ENCODE assay signal across 14 cellular contexts in the genomic region with DNA sequence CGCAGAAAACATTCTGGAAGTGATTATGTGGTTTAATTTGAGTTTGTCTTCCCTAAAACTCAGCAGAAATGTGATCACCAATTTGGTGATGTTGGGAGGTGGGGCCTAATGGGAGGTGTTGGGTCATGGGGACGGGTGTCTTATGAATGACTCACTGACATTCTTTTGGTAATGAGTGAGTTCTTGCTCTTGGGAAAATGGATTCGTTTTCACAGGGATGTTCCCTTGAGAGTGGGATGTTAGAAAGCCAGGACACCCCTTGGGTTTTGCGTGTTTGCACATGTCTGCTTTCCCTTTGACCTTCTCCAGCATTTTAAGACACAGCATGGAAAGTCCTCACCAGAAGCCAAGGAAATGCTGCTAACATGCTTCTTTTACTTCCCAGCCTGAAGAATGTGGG.
DNase-seq lines count a peak whose midpoint lies in the region; ATAC-seq and TF ChIP-seq lines count a peak whose summit lies in the region.
"Had no signal": no experiment of that assay in that cellular context is flagged by ENCODE, and none has a peak within 500 bp of the region (broad histone marks: within the 10 kb centered on the region; RNA-seq: fewer than 3 reads in every experiment).

No MANE protein-coding gene starts in this region.

- H3K4me2 ChIP-seq in MM.1S (ENCODE audit: low read depth, low read length): no peak overlapping the region

- DNase-seq in GM04503 (ENCODE audit: low read depth): peak; percentile 97
- peak; percentile 85 for DNase-seq in RWPE1 (ENCODE audit: low spot score)
- DNase-seq in fibroblast of mammary gland (ENCODE audit: low read depth): peak; percentile 97
- DNase-seq in sciatic nerve (ENCODE audit: low spot score): no peak
- no peak for DNase-seq in MM.1S
- no peak for DNase-seq in CD8-positive, alpha-beta memory T cell
- DNase-seq: activated gamma-delta T cell treated with Interleukin-2 at 50 U/mL for 16 hours, NCI-H2227 treated with DMSO at 0.1 percent for 48 hours, Right ventricle myocardium superior had no signal

- peaks cover 0 to 25% (median 2%) of the 10 kb centered on the region in 3 donors for H3K36me3 Mint-ChIP-seq in CD8-positive, alpha-beta memory T cell

- no peaks in the 10 kb centered on the region for H4K20me1 ChIP-seq in MM.1S (ENCODE audit: insufficient read depth, low read length)

- H3K9ac ChIP-seq in MM.1S (ENCODE audit: low read length): no peak overlapping the region

- no peaks in the 10 kb centered on the region for H3K4me1 ChIP-seq in MM.1S (ENCODE audit: low read length)
- no peaks in the 10 kb centered on the region for H3K4me1 ChIP-seq in CD8-positive, alpha-beta memory T cell (ENCODE audit: insufficient read depth, low read length)
- H3K4me1 ChIP-seq: suprapubic skin had no signal

- no peaks in the 10 kb centered on the region for H3K4me1 Mint-ChIP-seq in CD8-positive, alpha-beta memory T cell

- H3K4me3 ChIP-seq in fibroblast of mammary gland (ENCODE audit: control insufficient read depth, low read depth, low read length) (no peak overlapping the region), MM.1S (ENCODE audit: low read length) (no peak overlapping the region)
- H3K4me3 ChIP-seq in CD8-positive, alpha-beta memory T cell (ENCODE audit: low read length): no peak overlapping the region
- H3K4me3 ChIP-seq: suprapubic skin had no signal

- peak; percentile 59 for ATAC-seq in sciatic nerve
- ATAC-seq in GM19397 (IDR thresholded peaks at IDR 0.05; ENCODE audit: unreplicated experiment): no peak
- no peak for ATAC-seq in GM19395 (IDR thresholded peaks at IDR 0.05; ENCODE audit: unreplicated experiment)
- ATAC-seq: activated CD4-positive, CD25-positive, alpha-beta regulatory T cell treated with anti-CD3 and anti-CD28 coated beads, Interleukin-2, amount 50 U/mL, for 24 hours had no signal

- peaks cover 0 to 3% of the 10 kb centered on the region in 2 donors for H3K27me3 Mint-ChIP-seq in CD8-positive, alpha-beta memory T cell

- no peaks in the 10 kb centered on the region for H3K79me2 ChIP-seq in MM.1S (ENCODE audit: low read length)

- H3K36me3 ChIP-seq in MM.1S (replicated peaks; ENCODE audit: insufficient read depth, low read length): no peaks in the 10 kb centered on the region
- H3K36me3 ChIP-seq in CD8-positive, alpha-beta memory T cell (ENCODE audit: insufficient read depth, low read length): no peaks in the 10 kb centered on the region
- H3K36me3 ChIP-seq: suprapubic skin had no signal

- no peak overlapping the region for H2AFZ ChIP-seq in MM.1S (ENCODE audit: low read length)

- H3K4me3 Mint-ChIP-seq in CD8-positive, alpha-beta memory T cell: no peak overlapping the region
- H3K4me3 Mint-ChIP-seq: nephron had no signal

- POLR2A ChIA-PET in RWPE1 (lab: Yijun Ruan, JAX; ENCODE audit: low non-redundant PET): no interaction called here
- POLR2A ChIA-PET in CD8-positive, alpha-beta memory T cell (lab: Charles Lee): no interaction called here

- H3K9me3 Mint-ChIP-seq in CD8-positive, alpha-beta memory T cell: peaks cover 0 to 11% (median 2%) of the 10 kb centered on the region in 5 donors

- no peaks in the 10 kb centered on the region for H3K27me3 ChIP-seq in MM.1S (replicated peaks; ENCODE audit: insufficient read depth, low read length)
- no peaks in the 10 kb centered on the region for H3K27me3 ChIP-seq in CD8-positive, alpha-beta memory T cell (ENCODE audit: insufficient read depth, low read length, poor library complexity, severe bottlenecking)
- H3K27me3 ChIP-seq: suprapubic skin had no signal

- intact Hi-C loops in sciatic nerve (cut with DNase I): no loop called here

- no peaks in the 10 kb centered on the region for H3K9me2 ChIP-seq in MM.1S (replicated peaks; ENCODE audit: insufficient read depth, low read length)

- CTCF ChIA-PET in RWPE1 (lab: Yijun Ruan, JAX): no interaction called here
- CTCF ChIA-PET in CD8-positive, alpha-beta memory T cell (lab: Charles Lee): no interaction called here

- H3K27ac ChIP-seq in RWPE1 (no peak overlapping the region), MM.1S (ENCODE audit: low read length) (no peak overlapping the region)
- no peak overlapping the region for H3K27ac ChIP-seq in CD8-positive, alpha-beta memory T cell (ENCODE audit: low read depth, low read length)
- H3K27ac ChIP-seq: suprapubic skin had no signal

- no peaks in the 10 kb centered on the region for H3K9me3 ChIP-seq in MM.1S (replicated peaks; ENCODE audit: insufficient read depth, low read length)
- no peaks in the 10 kb centered on the region for H3K9me3 ChIP-seq in CD8-positive, alpha-beta memory T cell (ENCODE audit: low read length)
- H3K9me3 ChIP-seq: suprapubic skin had no signal

- no peak for TF ChIP-seq CTCF in RWPE1 (conservative IDR thresholded peaks at IDR 0.05; ENCODE audit: low read depth)
- TF ChIP-seq CTCF in fibroblast of mammary gland (conservative IDR thresholded peaks at IDR 0.05; ENCODE audit: control insufficient read depth, insufficient read depth, low read depth, low read length): no peak
- TF ChIP-seq CTCF in MM.1S (IDR thresholded peaks at IDR 0.05; ENCODE audit: low read length): no peak

- H3F3A ChIP-seq in MM.1S (ENCODE audit: insufficient read depth, low read length): no peaks in the 10 kb centered on the region

- H3K27ac Mint-ChIP-seq in CD8-positive, alpha-beta memory T cell: no peak overlapping the region
- H3K27ac Mint-ChIP-seq: nephron had no signal

Comparison
In these comparisons a context has a peak if more than half of its experiments do, and no peak if none do; other contexts are left out.
1. DNase-seq: peak in GM04503 (single experiment), RWPE1 (single experiment) and fibroblast of mammary gland (single experiment); none in sciatic nerve (single experiment), MM.1S (single experiment) and CD8-positive, alpha-beta memory T cell (0 of 5).